ENCODE assay signal across 1 cellular context in genomic region chr6:144064831-144065668, GRCh38.
TF ChIP-seq lines count a peak whose summit lies in the region.

No MANE protein-coding gene starts in this region.

TF ChIP-seq in K562, 482 proteins besides CTCF, POLR2A, EP300 and RAD21 (continued from another document):
- TF ChIP-seq MBD1 (CRISPR knock-in tag; IDR thresholded peaks at IDR 0.05) (peak; percentile 75; the same call in 1 of the 2 replicates), ZMIZ1 (IDR thresholded peaks at IDR 0.05; ENCODE audit: low read depth in 2 of 2, low read length in 2 of 2) (no peak), MYC (IDR thresholded peaks at IDR 0.05; ENCODE audit: low read depth, low read length) (peak; percentile 59; the same call in 1 of the 2 replicates), MYC (CRISPR knock-in tag; IDR thresholded peaks at IDR 0.05; ENCODE audit: borderline replicate concordance, low read depth) (no peak), ZNF277 (CRISPR knock-in tag; IDR thresholded peaks at IDR 0.05; ENCODE audit: borderline replicate concordance) (0 out of 2 replicates have a peak, but pooled peaks have one; percentile 14), C11orf30 (IDR thresholded peaks at IDR 0.05; ENCODE audit: low read depth) (peak; percentile 41; the same call in 1 of the 2 replicates), FOXJ3 (CRISPR knock-in tag; IDR thresholded peaks at IDR 0.05) (peak; percentile 19; the same call in 1 of the 2 replicates), E2F3 (CRISPR knock-in tag; IDR thresholded peaks at IDR 0.05) (no peak), SLC30A9 (CRISPR knock-in tag; IDR thresholded peaks at IDR 0.05) (peak; percentile 66; the same call in 1 of the 2 replicates), ZNF408 (CRISPR knock-in tag; IDR thresholded peaks at IDR 0.05; ENCODE audit: low read depth) (0 out of 2 replicates have a peak, but pooled peaks have one; percentile 41), ETV5 (CRISPR knock-in tag; IDR thresholded peaks at IDR 0.05; ENCODE audit: low read depth) (0 out of 2 replicates have a peak, but pooled peaks have one; percentile 44)
